8 cellular contexts compared by ENCODE assay signal in genomic region chr2:9799729-9800632, GRCh38. TPM values are rescaled to one million over a fixed set of nuclear protein-coding genes. Genes with fewer than 3 reads are reported as not detected.
DNase-seq lines count a peak whose midpoint lies in the region; ATAC-seq and TF ChIP-seq lines count a peak whose summit lies in the region.

No MANE protein-coding gene starts in this region.

- no peaks in the 10 kb centered on the region for H3K36me3 ChIP-seq in naive thymus-derived CD4-positive, alpha-beta T cell (ENCODE audit: control insufficient read depth in 2 of 3, insufficient read depth in 3 of 3, low read length in 3 of 3)

- intact Hi-C loops in Calu3 (cut with micrococcal nuclease; ENCODE audit: unreplicated experiment) = loop anchor here (1.0 kb wide), 2 partner anchors 114 to 248 kb away; no protein-coding TSS in a partner anchor
- intact Hi-C loops in naive thymus-derived CD4-positive, alpha-beta T cell (cut with micrococcal nuclease) = loop anchor here (1.0 to 5.0 kb wide), 6 partner anchors 18 to 658 kb away; partner anchors contain the start of gene ADAM17 (in 2 of the 2)

- no peaks in the 10 kb centered on the region for H3K27me3 ChIP-seq in naive thymus-derived CD4-positive, alpha-beta T cell (ENCODE audit: control insufficient read depth in 2 of 2, insufficient read depth in 2 of 2, low read length in 2 of 2)

- H3K4me3 ChIP-seq in naive thymus-derived CD4-positive, alpha-beta T cell (ENCODE audit: low read length) = peak overlapping the region; percentile 10

- peak; percentile 88 for ATAC-seq in GM21367 (IDR thresholded peaks at IDR 0.05; ENCODE audit: unreplicated experiment)
- peak; percentile 65 for ATAC-seq in esophagus mucosa
- peak; percentile 91 for ATAC-seq in naive thymus-derived CD4-positive, alpha-beta T cell
- peak; percentile 86 for ATAC-seq in stimulated activated memory B cell treated with anti-CD40 and anti-IgM and Interleukin-4, amounts not matched to agents 10 μg/mL and 1 μg/mL and 100 μg/mL, for 72 hours

- H3K9me3 ChIP-seq in naive thymus-derived CD4-positive, alpha-beta T cell (ENCODE audit: control insufficient read depth in 2 of 3, low read length in 3 of 3) = no peaks in the 10 kb centered on the region

- peak overlapping the region; percentile 85 for H3K27ac Mint-ChIP-seq in Calu3 (ENCODE audit: unreplicated experiment)
- peak overlapping the region in 5 of 9 donors; percentile 7 to 85 (median 28) for H3K27ac Mint-ChIP-seq in naive thymus-derived CD4-positive, alpha-beta T cell
- peak overlapping the region; percentile 33 for H3K27ac Mint-ChIP-seq in stimulated activated memory B cell treated with anti-CD40 and anti-IgM and Interleukin-4, amounts not matched to agents 10 μg/mL and 1 μg/mL and 100 μg/mL, for 72 hours

- POLR2A ChIA-PET in naive thymus-derived CD4-positive, alpha-beta T cell (lab: Charles Lee) = no interaction called here

- CTCF ChIA-PET in Calu3 (lab: Charles Lee) = interaction anchor here (0.6 to 2.2 kb wide), 11 partner anchors 18 to 272 kb away, joined by 3 to 11 read pairs (median 4); partner anchors contain the start of gene TAF1B
- CTCF ChIA-PET in naive thymus-derived CD4-positive, alpha-beta T cell (lab: Charles Lee) = interaction anchor here (0.6 to 2.4 kb wide), 7 partner anchors 12 to 249 kb away, joined by 3 to 10 read pairs (median 4); no protein-coding TSS in a partner anchor

- no peaks in the 10 kb centered on the region for H3K27me3 Mint-ChIP-seq in Calu3 (ENCODE audit: unreplicated experiment)
- peaks cover 0 to 10% (median 0%) of the 10 kb centered on the region in 5 donors for H3K27me3 Mint-ChIP-seq in naive thymus-derived CD4-positive, alpha-beta T cell
- no peaks in the 10 kb centered on the region for H3K27me3 Mint-ChIP-seq in stimulated activated memory B cell treated with anti-CD40 and anti-IgM and Interleukin-4, amounts not matched to agents 10 μg/mL and 1 μg/mL and 100 μg/mL, for 72 hours

- H3K27ac ChIP-seq in naive thymus-derived CD4-positive, alpha-beta T cell (ENCODE audit: low read depth, low read length) = no peak overlapping the region

- peaks cover 11% of the 10 kb centered on the region for H3K36me3 Mint-ChIP-seq in Calu3 (ENCODE audit: insufficient read depth, unreplicated experiment)
- peaks cover 0 to 3% (median 0%) of the 10 kb centered on the region in 5 donors for H3K36me3 Mint-ChIP-seq in naive thymus-derived CD4-positive, alpha-beta T cell
- no peaks in the 10 kb centered on the region for H3K36me3 Mint-ChIP-seq in stimulated activated memory B cell treated with anti-CD40 and anti-IgM and Interleukin-4, amounts not matched to agents 10 μg/mL and 1 μg/mL and 100 μg/mL, for 72 hours

- H3K4me3 Mint-ChIP-seq in Calu3 (ENCODE audit: low read depth, unreplicated experiment) = peak overlapping the region; percentile 50
- peak overlapping the region; percentile 4 to 89 (median 60) for H3K4me3 Mint-ChIP-seq in naive thymus-derived CD4-positive, alpha-beta T cell
- H3K4me3 Mint-ChIP-seq in stimulated activated memory B cell treated with anti-CD40 and anti-IgM and Interleukin-4, amounts not matched to agents 10 μg/mL and 1 μg/mL and 100 μg/mL, for 72 hours = peak overlapping the region; percentile 49

- H3K4me1 Mint-ChIP-seq in Calu3 (ENCODE audit: low read depth, unreplicated experiment) = peaks cover 49% of the 10 kb centered on the region
- H3K4me1 Mint-ChIP-seq in naive thymus-derived CD4-positive, alpha-beta T cell = peaks cover 11 to 29% (median 14%) of the 10 kb centered on the region in 7 donors
- peaks cover 31% of the 10 kb centered on the region for H3K4me1 Mint-ChIP-seq in stimulated activated memory B cell treated with anti-CD40 and anti-IgM and Interleukin-4, amounts not matched to agents 10 μg/mL and 1 μg/mL and 100 μg/mL, for 72 hours

- DNase-seq in Calu3 (peak; percentile 95), HS-5 (ENCODE audit: low read depth) (peak; percentile 53), OCI-M2 (lab: John Stamatoyannopoulos, UW; ENCODE audit: unreplicated experiment) (peak; percentile 57), activated T-cell treated with anti-CD3 and anti-CD28 coated beads for 4 hours (peak; percentile 85)
- peak; percentile 55 to 89 (median 76) for DNase-seq in naive thymus-derived CD4-positive, alpha-beta T cell

- peak; percentile 93 for TF ChIP-seq CTCF in Calu3 (IDR thresholded peaks at IDR 0.05; ENCODE audit: unreplicated experiment)

- H3K9me3 Mint-ChIP-seq in Calu3 (ENCODE audit: low read depth, unreplicated experiment) = no peaks in the 10 kb centered on the region
- H3K9me3 Mint-ChIP-seq in naive thymus-derived CD4-positive, alpha-beta T cell = no peaks in the 10 kb centered on the region
- no peaks in the 10 kb centered on the region for H3K9me3 Mint-ChIP-seq in stimulated activated memory B cell treated with anti-CD40 and anti-IgM and Interleukin-4, amounts not matched to agents 10 μg/mL and 1 μg/mL and 100 μg/mL, for 72 hours

- H3K4me1 ChIP-seq in naive thymus-derived CD4-positive, alpha-beta T cell (ENCODE audit: control insufficient read depth in 2 of 2, insufficient read depth in 2 of 2, low read length in 2 of 2) = peaks cover 9 to 12% of the 10 kb centered on the region in 2 donors

- no TSS peak for BruUV-seq in Calu3 (replicated peaks; lab: Mats Ljungman, UMichigan)

RNA-seq across cellular contexts. Expression of gene TAF1B, which starts 43.3 kb away (rescaled TPM):
- total RNA-seq in Calu3 (2022) = 17.8 and 23.0 TPM in 2 replicates
- 24.7 TPM for total RNA-seq in esophagus mucosa
- total RNA-seq in naive thymus-derived CD4-positive, alpha-beta T cell = 10 to 100 TPM in 4 of 5 experiments, 1 to 10 TPM in 1; 9.2 to 28.2 (median 20.9) TPM
- 1 to 10 TPM; 7.2 to 8.6 TPM for polyA plus RNA-seq in naive thymus-derived CD4-positive, alpha-beta T cell

Comparison
In these comparisons a context has a peak if more than half of its experiments do, and no peak if none do; other contexts are left out.
1. H3K27ac Mint-ChIP-seq: peak in every context shown above with its lines; median percentile 85 in Calu3; 33 in stimulated activated memory B cell treated with anti-CD40 and anti-IgM and Interleukin-4, amounts not matched to agents 10 μg/mL and 1 μg/mL and 100 μg/mL, for 72 hours; 28 in naive thymus-derived CD4-positive, alpha-beta T cell.